Comparison of ENCODE assay signal across 1 cellular context in genomic region chr11:93784935-93785360, GRCh38.
TF ChIP-seq lines count a peak whose summit lies in the region.

No MANE protein-coding gene starts in this region.

TF ChIP-seq in GM23338, 12 proteins besides CTCF, POLR2A, EP300 and RAD21 (continued from another document):
- TF ChIP-seq, protein P1, sequence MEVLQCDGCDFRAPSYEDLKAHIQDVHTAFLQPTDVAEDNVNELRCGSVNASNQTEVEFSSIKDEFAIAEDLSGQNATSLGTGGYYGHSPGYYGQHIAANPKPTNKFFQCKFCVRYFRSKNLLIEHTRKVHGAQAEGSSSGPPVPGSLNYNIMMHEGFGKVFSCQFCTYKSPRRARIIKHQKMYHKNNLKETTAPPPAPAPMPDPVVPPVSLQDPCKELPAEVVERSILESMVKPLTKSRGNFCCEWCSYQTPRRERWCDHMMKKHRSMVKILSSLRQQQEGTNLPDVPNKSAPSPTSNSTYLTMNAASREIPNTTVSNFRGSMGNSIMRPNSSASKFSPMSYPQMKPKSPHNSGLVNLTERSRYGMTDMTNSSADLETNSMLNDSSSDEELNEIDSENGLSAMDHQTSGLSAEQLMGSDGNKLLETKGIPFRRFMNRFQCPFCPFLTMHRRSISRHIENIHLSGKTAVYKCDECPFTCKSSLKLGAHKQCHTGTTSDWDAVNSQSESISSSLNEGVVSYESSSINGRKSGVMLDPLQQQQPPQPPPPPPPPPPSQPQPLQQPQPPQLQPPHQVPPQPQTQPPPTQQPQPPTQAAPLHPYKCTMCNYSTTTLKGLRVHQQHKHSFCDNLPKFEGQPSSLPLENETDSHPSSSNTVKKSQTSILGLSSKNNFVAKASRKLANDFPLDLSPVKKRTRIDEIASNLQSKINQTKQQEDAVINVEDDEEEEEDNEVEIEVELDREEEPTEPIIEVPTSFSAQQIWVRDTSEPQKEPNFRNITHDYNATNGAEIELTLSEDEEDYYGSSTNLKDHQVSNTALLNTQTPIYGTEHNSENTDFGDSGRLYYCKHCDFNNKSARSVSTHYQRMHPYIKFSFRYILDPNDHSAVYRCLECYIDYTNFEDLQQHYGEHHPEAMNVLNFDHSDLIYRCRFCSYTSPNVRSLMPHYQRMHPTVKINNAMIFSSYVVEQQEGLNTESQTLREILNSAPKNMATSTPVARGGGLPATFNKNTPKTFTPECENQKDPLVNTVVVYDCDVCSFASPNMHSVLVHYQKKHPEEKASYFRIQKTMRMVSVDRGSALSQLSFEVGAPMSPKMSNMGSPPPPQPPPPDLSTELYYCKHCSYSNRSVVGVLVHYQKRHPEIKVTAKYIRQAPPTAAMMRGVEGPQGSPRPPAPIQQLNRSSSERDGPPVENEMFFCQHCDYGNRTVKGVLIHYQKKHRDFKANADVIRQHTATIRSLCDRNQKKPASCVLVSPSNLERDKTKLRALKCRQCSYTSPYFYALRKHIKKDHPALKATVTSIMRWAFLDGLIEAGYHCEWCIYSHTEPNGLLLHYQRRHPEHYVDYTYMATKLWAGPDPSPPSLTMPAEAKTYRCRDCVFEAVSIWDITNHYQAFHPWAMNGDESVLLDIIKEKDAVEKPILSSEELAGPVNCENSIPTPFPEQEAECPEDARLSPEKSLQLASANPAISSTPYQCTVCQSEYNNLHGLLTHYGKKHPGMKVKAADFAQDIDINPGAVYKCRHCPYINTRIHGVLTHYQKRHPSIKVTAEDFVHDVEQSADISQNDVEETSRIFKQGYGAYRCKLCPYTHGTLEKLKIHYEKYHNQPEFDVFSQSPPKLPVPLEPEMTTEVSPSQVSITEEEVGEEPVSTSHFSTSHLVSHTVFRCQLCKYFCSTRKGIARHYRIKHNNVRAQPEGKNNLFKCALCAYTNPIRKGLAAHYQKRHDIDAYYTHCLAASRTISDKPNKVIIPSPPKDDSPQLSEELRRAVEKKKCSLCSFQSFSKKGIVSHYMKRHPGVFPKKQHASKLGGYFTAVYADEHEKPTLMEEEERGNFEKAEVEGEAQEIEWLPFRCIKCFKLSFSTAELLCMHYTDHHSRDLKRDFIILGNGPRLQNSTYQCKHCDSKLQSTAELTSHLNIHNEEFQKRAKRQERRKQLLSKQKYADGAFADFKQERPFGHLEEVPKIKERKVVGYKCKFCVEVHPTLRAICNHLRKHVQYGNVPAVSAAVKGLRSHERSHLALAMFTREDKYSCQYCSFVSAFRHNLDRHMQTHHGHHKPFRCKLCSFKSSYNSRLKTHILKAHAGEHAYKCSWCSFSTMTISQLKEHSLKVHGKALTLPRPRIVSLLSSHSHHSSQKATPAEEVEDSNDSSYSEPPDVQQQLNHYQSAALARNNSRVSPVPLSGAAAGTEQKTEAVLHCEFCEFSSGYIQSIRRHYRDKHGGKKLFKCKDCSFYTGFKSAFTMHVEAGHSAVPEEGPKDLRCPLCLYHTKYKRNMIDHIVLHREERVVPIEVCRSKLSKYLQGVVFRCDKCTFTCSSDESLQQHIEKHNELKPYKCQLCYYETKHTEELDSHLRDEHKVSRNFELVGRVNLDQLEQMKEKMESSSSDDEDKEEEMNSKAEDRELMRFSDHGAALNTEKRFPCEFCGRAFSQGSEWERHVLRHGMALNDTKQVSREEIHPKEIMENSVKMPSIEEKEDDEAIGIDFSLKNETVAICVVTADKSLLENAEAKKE (CRISPR knock-in tag; IDR thresholded peaks at IDR 0.05) = no peak
- TF ChIP-seq CREB1 (CRISPR knock-in tag; IDR thresholded peaks at IDR 0.05; ENCODE audit: low read depth) = no peak; the same call in none of the 2 replicates
- TF ChIP-seq EZH2 (IDR thresholded peaks at IDR 0.05; ENCODE audit: low read depth, unreplicated experiment) = no peak
- no peak for TF ChIP-seq ZNF331 (CRISPR knock-in tag; IDR thresholded peaks at IDR 0.05; ENCODE audit: low read depth)
